8 cellular contexts compared by ENCODE assay signal in the genomic region with DNA sequence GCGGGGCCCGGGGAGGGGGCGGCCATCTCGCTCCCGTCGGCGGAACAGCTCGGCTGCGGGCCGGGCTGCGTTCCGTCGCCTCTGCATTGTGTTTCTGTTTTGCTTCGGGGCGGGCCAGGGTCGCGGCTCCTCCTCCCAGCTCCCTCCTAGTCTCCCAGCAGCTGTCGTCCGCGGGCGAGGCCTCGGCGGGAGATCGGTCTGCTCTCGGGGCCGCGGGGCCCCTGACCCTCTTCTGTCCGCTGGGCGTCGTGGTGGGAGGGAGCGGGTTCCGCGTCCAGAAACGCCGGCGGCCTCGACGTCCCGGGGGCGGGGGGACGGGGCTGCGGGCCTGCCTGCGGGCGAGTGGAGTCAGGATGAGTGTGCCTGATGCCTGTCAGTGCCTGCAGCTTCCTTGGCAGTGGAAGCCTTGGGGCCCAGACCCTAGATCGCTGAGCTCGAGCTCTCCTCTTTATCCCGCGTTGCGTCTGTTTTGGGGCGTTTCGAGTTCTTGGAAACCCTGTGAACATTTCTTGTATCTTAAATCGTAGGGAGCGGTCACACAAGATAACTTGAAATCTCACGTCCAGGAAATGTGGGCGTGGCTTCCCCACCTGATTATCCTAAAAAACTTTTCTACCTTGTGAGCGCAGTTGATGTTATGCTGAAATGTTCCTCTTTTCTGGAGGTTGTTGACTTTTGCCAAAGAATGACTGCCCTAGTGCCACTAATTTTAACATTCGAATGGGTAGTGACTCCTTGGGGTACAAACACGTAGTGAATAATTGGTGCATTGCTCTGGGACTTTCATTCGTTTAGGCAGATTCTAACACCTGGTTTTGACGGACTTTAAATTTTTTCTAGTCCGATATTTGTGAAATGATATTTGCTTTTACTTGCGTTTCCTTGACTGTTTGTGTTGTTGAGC. TPM values are rescaled to one million over a fixed set of nuclear protein-coding genes. Genes with fewer than 3 reads are reported as not detected.
DNase-seq lines count a peak whose midpoint lies in the region; ATAC-seq, FAIRE-seq and TF ChIP-seq lines count a peak whose summit lies in the region.

No MANE protein-coding gene starts in this region.

- H3K79me2 ChIP-seq in astrocyte (ENCODE audit: insufficient read depth, low read length), result peaks cover 53% of the 10 kb centered on the region

- intact Hi-C loops in psoas muscle (cut with DNase I), result loop anchor here in 1 of 2 donors (2.0 to 5.0 kb wide), 2 partner anchors 62 to 164 kb away; partner anchors contain the start of gene DOP1B

- peak overlapping the region; percentile 50 for H2AFZ ChIP-seq in astrocyte (ENCODE audit: low read depth, low read length)

- peak overlapping the region; percentile 83 for H3K4me3 ChIP-seq in astrocyte (ENCODE audit: insufficient read depth, low read depth, low read length)
- peak overlapping the region; percentile 94 for H3K4me3 ChIP-seq in psoas muscle

- TF ChIP-seq CTCF in astrocyte (IDR thresholded peaks at IDR 0.05; ENCODE audit: insufficient read depth, low read depth, low read length), result no peak
- no peak for TF ChIP-seq CTCF in psoas muscle (IDR thresholded peaks at IDR 0.05)

- 0% methylated on average over 46 to 62 of the region's 62 CpGs for WGBS in psoas muscle, 3 donors

- H3K4me2 ChIP-seq in astrocyte (ENCODE audit: low read length), result peak overlapping the region; percentile 90

- H3K36me3 ChIP-seq in astrocyte (ENCODE audit: insufficient read depth, low read length) (no peaks in the 10 kb centered on the region), psoas muscle (ENCODE audit: insufficient read depth in 1 of 2, low read depth in 1 of 2) (peaks cover 0 to 7% of the 10 kb centered on the region in 2 donors)

- H3K4me1 ChIP-seq in astrocyte (ENCODE audit: insufficient read depth, low read length) (peaks cover 22% of the 10 kb centered on the region), psoas muscle (peaks cover 39% of the 10 kb centered on the region)

- H4K20me1 ChIP-seq in astrocyte (ENCODE audit: insufficient read depth, low read length), result peaks cover 49% of the 10 kb centered on the region

- H3K36me3 Mint-ChIP-seq in astrocyte (ENCODE audit: low read depth, unreplicated experiment), result peaks cover 2% of the 10 kb centered on the region

- H3K4me3 Mint-ChIP-seq in astrocyte (ENCODE audit: unreplicated experiment), result peak overlapping the region; percentile 97

- H3K27ac ChIP-seq in astrocyte (ENCODE audit: low read depth, low read length), result peak overlapping the region; percentile 86
- peak overlapping the region; percentile 99 for H3K27ac ChIP-seq in psoas muscle

- H3K9me3 Mint-ChIP-seq in astrocyte (ENCODE audit: unreplicated experiment), result no peaks in the 10 kb centered on the region

- peak; percentile 86 for DNase-seq in EL
- peak; percentile 63 for DNase-seq in HPDE6-E6E7 (ENCODE audit: extremely low spot score)
- peak; percentile 36 for DNase-seq in NOMO-1 treated with dmso at 0.1 percent for 144 hours (lab: John Stamatoyannopoulos, UW; ENCODE audit: unreplicated experiment)
- DNase-seq in astrocyte (ENCODE audit: low read depth), result peak; percentile 58
- peak; percentile 68 for DNase-seq in hepatic stellate cell (ENCODE audit: low spot score)
- DNase-seq in psoas muscle, result peak; percentile 71 to 87

- peak; percentile 31 for ATAC-seq in GM19467 (IDR thresholded peaks at IDR 0.05; ENCODE audit: unreplicated experiment)
- peak; percentile 46 to 63 (median 56) for ATAC-seq in psoas muscle
- no peak for ATAC-seq in HG03571 (IDR thresholded peaks at IDR 0.05; ENCODE audit: unreplicated experiment)

- H3K9ac ChIP-seq in astrocyte (ENCODE audit: low read length), result peak overlapping the region; percentile 92

- H3K4me1 Mint-ChIP-seq in astrocyte (ENCODE audit: low read depth, unreplicated experiment), result peaks cover 12% of the 10 kb centered on the region

- no peaks in the 10 kb centered on the region for H3K27me3 Mint-ChIP-seq in astrocyte (ENCODE audit: low read depth, unreplicated experiment)

- no peaks in the 10 kb centered on the region for H3K27me3 ChIP-seq in astrocyte (ENCODE audit: insufficient read depth, low read length)
- H3K27me3 ChIP-seq in psoas muscle (ENCODE audit: insufficient read depth in 3 of 3, low read length in 2 of 3), result no peaks in the 10 kb centered on the region

- no peak for FAIRE-seq in astrocyte (lab: Jason Lieb, UNC)

- peak overlapping the region; percentile 76 for H3K27ac Mint-ChIP-seq in astrocyte (ENCODE audit: unreplicated experiment)

- H3K9me3 ChIP-seq in astrocyte (ENCODE audit: insufficient read depth, low read depth, low read length), result no peaks in the 10 kb centered on the region
- no peaks in the 10 kb centered on the region for H3K9me3 ChIP-seq in psoas muscle

RNA-seq across cellular contexts. Expression of gene MORC3, which starts 0.7 kb away (rescaled TPM):
- total RNA-seq in astrocyte (27.5 and 29.2 TPM in 2 replicates), psoas muscle (10 to 100 TPM; 18.9 to 29.6 (median 26.3) TPM)
- polyA plus RNA-seq in psoas muscle, result 10 to 100 TPM; 12.4 to 33.5 (median 14.2) TPM

Comparison
In these comparisons a context has a peak if more than half of its experiments do, and no peak if none do; other contexts are left out.
1. DNase-seq: peak in every context shown above with its lines; median percentile 86 in EL; 79 in psoas muscle; 68 in hepatic stellate cell; 63 in HPDE6-E6E7; 58 in astrocyte; 36 in NOMO-1 treated with dmso at 0.1 percent for 144 hours.